ENCODE assay signal across 22 cellular contexts in genomic region chr2:82656370-82656769, GRCh38.
"Had no signal": no experiment of that assay in that cellular context is flagged by ENCODE, and none has a peak within 500 bp of the region (broad histone marks: within the 10 kb centered on the region; RNA-seq: fewer than 3 reads in every experiment).

No MANE protein-coding gene starts in this region.

- H3K4me3 ChIP-seq: MG63, SJSA1 had no signal

- DNase-seq: IMR-90, Karpas-422, KG1, MG63, NCI-H1092, NCI-H1105 treated with DMSO at 0.1 percent for 48 hours, NCI-H1417 treated with DMSO at 0.1 percent for 48 hours, NCI-H146, NCI-H1694 treated with DMSO at 0.1 percent for 48 hours, NCI-H1930, NCI-H2081, NCI-H2107, NCI-H345, NCI-H446 treated with DMSO at 0.1 percent for 48 hours, NCI-H510A treated with DMSO at 0.1 percent for 48 hours, NCI-H526, Right ventricle myocardium superior, RPMI8226, SIG-M5, SK-N-SH, SW 1271 had no signal

- H3K9me3 ChIP-seq: MG63, SJSA1, SK-N-SH had no signal

- H3K27me3 ChIP-seq: MG63, SJSA1 had no signal

- H3K36me3 ChIP-seq: MG63, SJSA1 had no signal

- H3K27ac ChIP-seq: SJSA1 had no signal

- H3K4me1 ChIP-seq: SJSA1 had no signal
